Comparison of ENCODE assay signal across 9 cellular contexts in genomic region chr10:15858895-15859294, GRCh38. TPM values are rescaled to one million over a fixed set of nuclear protein-coding genes. Genes with fewer than 3 reads are reported as not detected.
A peak's percentile ranks its signal among the peaks of the same experiment; 100 is the strongest.
DNase-seq lines count a peak whose midpoint lies in the region; ATAC-seq and TF ChIP-seq lines count a peak whose summit lies in the region.
"Had no signal": no experiment of that assay in that cellular context is flagged by ENCODE, and none has a peak within 500 bp of the region (broad histone marks: within the 10 kb centered on the region; RNA-seq: fewer than 3 reads in every experiment).

No MANE protein-coding gene starts in this region.

- H3K36me3 ChIP-seq in neural cell (ENCODE audit: insufficient read depth, low read length), result no peaks in the 10 kb centered on the region

- intact Hi-C loops in CD14-positive monocyte (cut with micrococcal nuclease), result no loop called here

- no peaks in the 10 kb centered on the region for H4K20me1 ChIP-seq in neural cell (ENCODE audit: insufficient read depth)

- H3F3A ChIP-seq in neural cell (ENCODE audit: insufficient read depth, low read length, poor library complexity, severe bottlenecking), result no peaks in the 10 kb centered on the region

- in situ Hi-C loops in G401 (cut with HindIII; ENCODE audit: low sequenced_read_pairs), result no loop called here

- no peak overlapping the region for H3K27ac ChIP-seq in neural cell (ENCODE audit: low read length)

- H3K9me3 Mint-ChIP-seq in CD14-positive monocyte, result peaks cover 0 to 8% (median 2%) of the 10 kb centered on the region in 7 donors
- no peaks in the 10 kb centered on the region for H3K9me3 Mint-ChIP-seq in IgD-negative memory B cell

- H3K4me3 Mint-ChIP-seq in CD14-positive monocyte (peak overlapping the region; percentile 13 to 99), IgD-negative memory B cell (peak overlapping the region; percentile 36 to 100 (median 57))

- DNase-seq in CD14-positive monocyte (ENCODE audit: low spot score) (no peak), choroid plexus epithelial cell (ENCODE audit: low read depth) (no peak), G401 (ENCODE audit: low spot score) (no peak), HCEC 1CT (no peak), HPDE6-E6E7 (ENCODE audit: extremely low spot score) (no peak)
- DNase-seq: NCI-H524 treated with DMSO at 0.1 percent for 48 hours had no signal

- peaks cover 2 to 3% (median 2%) of the 10 kb centered on the region in 3 donors for H3K27me3 Mint-ChIP-seq in CD14-positive monocyte (ENCODE audit: low read depth in 3 of 3)
- H3K27me3 Mint-ChIP-seq in IgD-negative memory B cell, result peaks cover 1% of the 10 kb centered on the region

- H2AFZ ChIP-seq in neural cell (ENCODE audit: low read depth, low read length), result no peak overlapping the region

- no peak for TF ChIP-seq EP300 in neural cell (conservative IDR thresholded peaks at IDR 0.05; ENCODE audit: poor library complexity, severe bottlenecking)

- peaks cover 7 to 13% of the 10 kb centered on the region in 2 donors for H3K36me3 Mint-ChIP-seq in CD14-positive monocyte
- peaks cover 12% of the 10 kb centered on the region for H3K36me3 Mint-ChIP-seq in IgD-negative memory B cell

- peaks cover 40% of the 10 kb centered on the region for H3K79me2 ChIP-seq in neural cell (replicated peaks; ENCODE audit: insufficient read depth, low read length)

- TF ChIP-seq RAD21 in neural cell (conservative IDR thresholded peaks at IDR 0.05), result no peak

- H3K4me1 Mint-ChIP-seq in CD14-positive monocyte (peaks cover 35% of the 10 kb centered on the region), IgD-negative memory B cell (peaks cover 27 to 34% (median 32%) of the 10 kb centered on the region in 3 donors)

- no peaks in the 10 kb centered on the region for H3K9me3 ChIP-seq in neural cell (ENCODE audit: low read length)

- H3K27ac Mint-ChIP-seq in CD14-positive monocyte (no peak overlapping the region), IgD-negative memory B cell (no peak overlapping the region)

- H3K27me3 ChIP-seq in neural cell (ENCODE audit: insufficient read depth, low read depth, low read length), result peaks cover 7% of the 10 kb centered on the region

- no peaks in the 10 kb centered on the region for H3K9me2 ChIP-seq in neural cell (ENCODE audit: insufficient read depth, low read length)

- ATAC-seq in GM19463 (IDR thresholded peaks at IDR 0.05; ENCODE audit: unreplicated experiment), result no peak

- peak overlapping the region; percentile 76 for H3K4me2 ChIP-seq in neural cell (ENCODE audit: low read length)

- H3K4me3 ChIP-seq in choroid plexus epithelial cell (ENCODE audit: low read depth, low read length) (peak overlapping the region; percentile 77), neural cell (ENCODE audit: low read length) (peak overlapping the region; percentile 86)

- no peak for TF ChIP-seq CTCF in CD14-positive monocyte (IDR thresholded peaks at IDR 0.05)
- TF ChIP-seq CTCF in choroid plexus epithelial cell (conservative IDR thresholded peaks at IDR 0.05; ENCODE audit: low read depth, low read length), result no peak
- TF ChIP-seq CTCF in neural cell (IDR thresholded peaks at IDR 0.05; ENCODE audit: poor library complexity, severe bottlenecking), result no peak

- no peak overlapping the region for H3K9ac ChIP-seq in neural cell (ENCODE audit: low read length)

TF ChIP-seq in neural cell, 6 proteins besides CTCF, POLR2A, EP300 and RAD21:
- no peak for TF ChIP-seq SMC3 (conservative IDR thresholded peaks at IDR 0.05; ENCODE audit: poor library complexity)
- TF ChIP-seq EZH2 (IDR thresholded peaks at IDR 0.05; ENCODE audit: borderline replicate concordance, insufficient read depth, low read length, poor library complexity, severe bottlenecking), result no peak
- TF ChIP-seq TAF1 (IDR thresholded peaks at IDR 0.05; ENCODE audit: low read depth), result no peak
- no peak for TF ChIP-seq POLR2AphosphoS5 (IDR thresholded peaks at IDR 0.05)
- no peak for TF ChIP-seq REST (IDR thresholded peaks at IDR 0.05; ENCODE audit: borderline replicate concordance)
- no peak for TF ChIP-seq MXI1 (conservative IDR thresholded peaks at IDR 0.05; ENCODE audit: poor library complexity, severe bottlenecking)

RNA-seq across cellular contexts. Expression of gene MINDY3, which starts 1.4 kb away (rescaled TPM):
- polyA plus RNA-seq in CD14-positive monocyte, result 1 to 10 TPM; 2.4 to 4.4 TPM
- 4.5 TPM for polyA plus RNA-seq in IgD-negative memory B cell
- 43.8 and 56.5 TPM in 2 replicates for polyA plus RNA-seq in neural cell
- polyA minus RNA-seq in neural cell, result 71.1 and 72.0 TPM in 2 replicates
- total RNA-seq in G401 (2014; rRNA removed; shearing (Covaris generic)), result 13.9 and 23.3 TPM in 2 replicates
